Comparison of ENCODE assay signal across 8 cellular contexts in the genomic region with DNA sequence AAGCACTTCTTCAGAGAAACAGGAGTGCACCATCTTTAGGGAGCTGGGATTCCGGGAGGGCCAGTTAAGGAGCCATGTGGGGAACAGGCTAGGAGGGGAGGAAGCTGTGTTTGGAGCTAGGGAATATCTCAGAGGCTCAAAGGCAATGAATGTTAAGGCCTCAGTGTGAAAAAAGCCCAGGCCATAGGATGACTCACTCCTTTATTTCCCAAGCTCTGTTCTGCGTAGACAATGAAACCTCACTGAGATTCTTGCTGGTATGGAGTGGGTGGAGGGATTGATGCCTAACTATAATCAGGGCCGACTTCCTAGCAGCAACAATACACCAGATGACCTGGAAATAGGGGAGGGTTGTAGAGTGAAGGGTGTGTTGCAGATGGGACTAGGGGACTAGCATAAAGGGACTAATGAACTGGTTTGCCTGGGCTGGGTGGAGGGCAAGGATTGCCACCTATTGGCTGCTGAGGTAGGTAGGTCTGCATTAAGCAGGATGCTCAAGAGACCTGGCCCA. TPM values are rescaled to one million over a fixed set of nuclear protein-coding genes. Genes with fewer than 3 reads are reported as not detected.
A peak's percentile ranks its signal among the peaks of the same experiment; 100 is the strongest.
DNase-seq lines count a peak whose midpoint lies in the region; ATAC-seq and TF ChIP-seq lines count a peak whose summit lies in the region.
"Had no signal": no experiment of that assay in that cellular context is flagged by ENCODE, and none has a peak within 500 bp of the region (broad histone marks: within the 10 kb centered on the region; RNA-seq: fewer than 3 reads in every experiment).

No MANE protein-coding gene starts in this region.

- H3K9me3 ChIP-seq in Peyer's patch, result no peaks in the 10 kb centered on the region

- H3K27ac Mint-ChIP-seq in GM23338, result peak overlapping the region; percentile 39; the same call in 1 of the 2 replicates

- H3K4me2 ChIP-seq in GM23338, result no peak overlapping the region

- H3K27ac ChIP-seq in GM23338 (ENCODE audit: low read depth) (peak overlapping the region; percentile 75; the same call in 1 of the 2 replicates), Peyer's patch (peak overlapping the region in 3 of 4 donors; percentile 7 to 47 (median 46)), skin epidermis (peak overlapping the region in 20 of 21 experiments; percentile 27 to 93 (median 71))
- H3K27ac ChIP-seq: SK-N-MC had no signal

- H3K4me3 ChIP-seq in GM23338 (no peak overlapping the region), Peyer's patch (no peak overlapping the region), skin epidermis (no peak overlapping the region)
- H3K4me3 ChIP-seq: SK-N-MC had no signal

- H3F3A ChIP-seq in GM23338 (replicated peaks; ENCODE audit: low read depth), result no peaks in the 10 kb centered on the region

- TF ChIP-seq CTCF in GM23338 (conservative IDR thresholded peaks at IDR 0.05; ENCODE audit: low read depth in 2 of 2) (peak in 1 of 2 experiments; percentile 63; a peak in 2 of 4 replicates), Peyer's patch (IDR thresholded peaks at IDR 0.05) (no peak)

- H3K27me3 Mint-ChIP-seq in GM23338 (ENCODE audit: insufficient read depth, low read depth, poor library complexity), result peaks cover 11% of the 10 kb centered on the region

- H3K9me2 ChIP-seq in GM23338 (ENCODE audit: insufficient read depth), result no peaks in the 10 kb centered on the region

- DNase-seq in GM23338 (ENCODE audit: low spot score) (peak; percentile 52), Peyer's patch (no peak), fibroblast of gingiva (ENCODE audit: low read depth) (peak; percentile 76), cerebellum (ENCODE audit: low spot score) (no peak), NCI-H510A (lab: John Stamatoyannopoulos, UW) (no peak), DMS114 treated with DMSO at 0.1 percent for 48 hours (lab: John Stamatoyannopoulos, UW; ENCODE audit: unreplicated experiment) (no peak)

- H3K27me3 ChIP-seq in GM23338 (ENCODE audit: insufficient read depth) (no peaks in the 10 kb centered on the region), Peyer's patch (no peaks in the 10 kb centered on the region)

- no peaks in the 10 kb centered on the region; the same call in 2 of the 3 replicates for H3K36me3 Mint-ChIP-seq in GM23338 (ENCODE audit: low read depth)

- H3K79me2 ChIP-seq in GM23338 (replicated peaks; ENCODE audit: insufficient read depth), result peaks cover 22% of the 10 kb centered on the region

- H3K4me1 ChIP-seq in GM23338 (ENCODE audit: insufficient read depth), result peaks cover 25% of the 10 kb centered on the region
- peaks cover 0 to 35% (median 2%) of the 10 kb centered on the region in 4 donors for H3K4me1 ChIP-seq in Peyer's patch

- H3K9me3 Mint-ChIP-seq in GM23338, result no peaks in the 10 kb centered on the region

- no peak overlapping the region for H2AFZ ChIP-seq in GM23338

- ATAC-seq in GM23338, result peak; percentile 16

- TF ChIP-seq POLR2A in Peyer's patch (IDR thresholded peaks at IDR 0.05), result no peak

- 0 out of 2 replicates have a peak, but pooled peaks cover 4% of the 10 kb centered on the region for H4K20me1 ChIP-seq in GM23338 (replicated peaks; ENCODE audit: insufficient read depth)

- H3K4me1 Mint-ChIP-seq in GM23338, result peaks cover 41% of the 10 kb centered on the region

- H3K4me3 Mint-ChIP-seq in GM23338, result no peak overlapping the region

- H3K36me3 ChIP-seq in GM23338 (ENCODE audit: insufficient read depth), result no peaks in the 10 kb centered on the region
- no peaks in the 10 kb centered on the region for H3K36me3 ChIP-seq in Peyer's patch

TF ChIP-seq in GM23338, 12 proteins besides CTCF, POLR2A, EP300 and RAD21 (continues in another document):
- TF ChIP-seq EZH2 (IDR thresholded peaks at IDR 0.05; ENCODE audit: low read depth, unreplicated experiment), result no peak
- no peak for TF ChIP-seq STAT1 (IDR thresholded peaks at IDR 0.05; ENCODE audit: unreplicated experiment)
- TF ChIP-seq EZH2phosphoT487 (IDR thresholded peaks at IDR 0.05; ENCODE audit: unreplicated experiment), result no peak
- TF ChIP-seq POLR2AphosphoS5 (IDR thresholded peaks at IDR 0.05; ENCODE audit: low read depth), result no peak
- TF ChIP-seq ZNF331 (CRISPR knock-in tag; IDR thresholded peaks at IDR 0.05; ENCODE audit: low read depth), result no peak
- no peak for TF ChIP-seq JUNB (IDR thresholded peaks at IDR 0.05; ENCODE audit: unreplicated experiment)
- TF ChIP-seq, protein P1, sequence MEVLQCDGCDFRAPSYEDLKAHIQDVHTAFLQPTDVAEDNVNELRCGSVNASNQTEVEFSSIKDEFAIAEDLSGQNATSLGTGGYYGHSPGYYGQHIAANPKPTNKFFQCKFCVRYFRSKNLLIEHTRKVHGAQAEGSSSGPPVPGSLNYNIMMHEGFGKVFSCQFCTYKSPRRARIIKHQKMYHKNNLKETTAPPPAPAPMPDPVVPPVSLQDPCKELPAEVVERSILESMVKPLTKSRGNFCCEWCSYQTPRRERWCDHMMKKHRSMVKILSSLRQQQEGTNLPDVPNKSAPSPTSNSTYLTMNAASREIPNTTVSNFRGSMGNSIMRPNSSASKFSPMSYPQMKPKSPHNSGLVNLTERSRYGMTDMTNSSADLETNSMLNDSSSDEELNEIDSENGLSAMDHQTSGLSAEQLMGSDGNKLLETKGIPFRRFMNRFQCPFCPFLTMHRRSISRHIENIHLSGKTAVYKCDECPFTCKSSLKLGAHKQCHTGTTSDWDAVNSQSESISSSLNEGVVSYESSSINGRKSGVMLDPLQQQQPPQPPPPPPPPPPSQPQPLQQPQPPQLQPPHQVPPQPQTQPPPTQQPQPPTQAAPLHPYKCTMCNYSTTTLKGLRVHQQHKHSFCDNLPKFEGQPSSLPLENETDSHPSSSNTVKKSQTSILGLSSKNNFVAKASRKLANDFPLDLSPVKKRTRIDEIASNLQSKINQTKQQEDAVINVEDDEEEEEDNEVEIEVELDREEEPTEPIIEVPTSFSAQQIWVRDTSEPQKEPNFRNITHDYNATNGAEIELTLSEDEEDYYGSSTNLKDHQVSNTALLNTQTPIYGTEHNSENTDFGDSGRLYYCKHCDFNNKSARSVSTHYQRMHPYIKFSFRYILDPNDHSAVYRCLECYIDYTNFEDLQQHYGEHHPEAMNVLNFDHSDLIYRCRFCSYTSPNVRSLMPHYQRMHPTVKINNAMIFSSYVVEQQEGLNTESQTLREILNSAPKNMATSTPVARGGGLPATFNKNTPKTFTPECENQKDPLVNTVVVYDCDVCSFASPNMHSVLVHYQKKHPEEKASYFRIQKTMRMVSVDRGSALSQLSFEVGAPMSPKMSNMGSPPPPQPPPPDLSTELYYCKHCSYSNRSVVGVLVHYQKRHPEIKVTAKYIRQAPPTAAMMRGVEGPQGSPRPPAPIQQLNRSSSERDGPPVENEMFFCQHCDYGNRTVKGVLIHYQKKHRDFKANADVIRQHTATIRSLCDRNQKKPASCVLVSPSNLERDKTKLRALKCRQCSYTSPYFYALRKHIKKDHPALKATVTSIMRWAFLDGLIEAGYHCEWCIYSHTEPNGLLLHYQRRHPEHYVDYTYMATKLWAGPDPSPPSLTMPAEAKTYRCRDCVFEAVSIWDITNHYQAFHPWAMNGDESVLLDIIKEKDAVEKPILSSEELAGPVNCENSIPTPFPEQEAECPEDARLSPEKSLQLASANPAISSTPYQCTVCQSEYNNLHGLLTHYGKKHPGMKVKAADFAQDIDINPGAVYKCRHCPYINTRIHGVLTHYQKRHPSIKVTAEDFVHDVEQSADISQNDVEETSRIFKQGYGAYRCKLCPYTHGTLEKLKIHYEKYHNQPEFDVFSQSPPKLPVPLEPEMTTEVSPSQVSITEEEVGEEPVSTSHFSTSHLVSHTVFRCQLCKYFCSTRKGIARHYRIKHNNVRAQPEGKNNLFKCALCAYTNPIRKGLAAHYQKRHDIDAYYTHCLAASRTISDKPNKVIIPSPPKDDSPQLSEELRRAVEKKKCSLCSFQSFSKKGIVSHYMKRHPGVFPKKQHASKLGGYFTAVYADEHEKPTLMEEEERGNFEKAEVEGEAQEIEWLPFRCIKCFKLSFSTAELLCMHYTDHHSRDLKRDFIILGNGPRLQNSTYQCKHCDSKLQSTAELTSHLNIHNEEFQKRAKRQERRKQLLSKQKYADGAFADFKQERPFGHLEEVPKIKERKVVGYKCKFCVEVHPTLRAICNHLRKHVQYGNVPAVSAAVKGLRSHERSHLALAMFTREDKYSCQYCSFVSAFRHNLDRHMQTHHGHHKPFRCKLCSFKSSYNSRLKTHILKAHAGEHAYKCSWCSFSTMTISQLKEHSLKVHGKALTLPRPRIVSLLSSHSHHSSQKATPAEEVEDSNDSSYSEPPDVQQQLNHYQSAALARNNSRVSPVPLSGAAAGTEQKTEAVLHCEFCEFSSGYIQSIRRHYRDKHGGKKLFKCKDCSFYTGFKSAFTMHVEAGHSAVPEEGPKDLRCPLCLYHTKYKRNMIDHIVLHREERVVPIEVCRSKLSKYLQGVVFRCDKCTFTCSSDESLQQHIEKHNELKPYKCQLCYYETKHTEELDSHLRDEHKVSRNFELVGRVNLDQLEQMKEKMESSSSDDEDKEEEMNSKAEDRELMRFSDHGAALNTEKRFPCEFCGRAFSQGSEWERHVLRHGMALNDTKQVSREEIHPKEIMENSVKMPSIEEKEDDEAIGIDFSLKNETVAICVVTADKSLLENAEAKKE (CRISPR knock-in tag; IDR thresholded peaks at IDR 0.05), result no peak
- no peak for TF ChIP-seq CREB1 (CRISPR knock-in tag; IDR thresholded peaks at IDR 0.05; ENCODE audit: low read depth)
- TF ChIP-seq NANOG (IDR thresholded peaks at IDR 0.05; ENCODE audit: borderline replicate concordance), result no peak

RNA-seq across cellular contexts. Expression of gene GNAT2, which starts 2.1 kb away (rescaled TPM):
- total RNA-seq in GM23338 (2014; rRNA removed; shearing (Covaris generic)), result 0.21 TPM in 1 of 2 replicates, not detected in the other
- polyA plus RNA-seq in GM23338 (2016; fragmentation: Nextera tagmentation; extraction: Ambion mirVana), result not detected in 2 replicates
- not detected for total RNA-seq in Peyer's patch
- total RNA-seq in cerebellum, result not detected

RNA-seq across cellular contexts. Expression of gene AMPD2, which starts 2.3 kb away (rescaled TPM):
- 58.6 and 62.1 TPM in 2 replicates for total RNA-seq in GM23338 (2014; rRNA removed; shearing (Covaris generic))
- polyA plus RNA-seq in GM23338 (2016; fragmentation: Nextera tagmentation; extraction: Ambion mirVana), result 23.1 and 24.5 TPM in 2 replicates
- total RNA-seq in Peyer's patch (100 to 1,000 TPM in 3 of 4 donors, 10 to 100 TPM in 1; 48.3 to 158 (median 110) TPM), cerebellum (35.3 TPM)

RNA-seq across cellular contexts. Expression of gene GSTM4, which starts 38.6 kb away (rescaled TPM):
- 8.6 and 12.8 TPM in 2 replicates for total RNA-seq in GM23338 (2014; rRNA removed; shearing (Covaris generic))
- polyA plus RNA-seq in GM23338 (2016; fragmentation: Nextera tagmentation; extraction: Ambion mirVana), result 12.9 and 17.3 TPM in 2 replicates
- 100 to 1,000 TPM in 3 of 4 donors, 10 to 100 TPM in 1; 76.7 to 276 (median 228) TPM for total RNA-seq in Peyer's patch
- total RNA-seq in cerebellum, result 7.0 TPM

RNA-seq across cellular contexts. Expression of gene GSTM2, which starts 50.5 kb away (rescaled TPM):
- 8.9 and 20.3 TPM in 2 replicates for total RNA-seq in GM23338 (2014; rRNA removed; shearing (Covaris generic))
- polyA plus RNA-seq in GM23338 (2016; fragmentation: Nextera tagmentation; extraction: Ambion mirVana), result 12.1 and 16.0 TPM in 2 replicates
- total RNA-seq in Peyer's patch (100 to 1,000 TPM in 2 of 4 donors, 10 to 100 TPM in 2; 38.5 to 242 (median 116) TPM), cerebellum (23.3 TPM)

Comparison
In these comparisons a context has a peak if more than half of its experiments do, and no peak if none do; other contexts are left out.
1. DNase-seq: peak in GM23338 (single experiment) and fibroblast of gingiva (single experiment); none in Peyer's patch (0 of 3), cerebellum (single experiment), NCI-H510A (single experiment) and DMS114 treated with DMSO at 0.1 percent for 48 hours (single experiment).
2. Peak in every context shown above with its lines, with median percentiles within 50 percentile points of each other: H3K27ac ChIP-seq.